1 cellular context compared by ENCODE assay signal in genomic region chr17:4420692-4421131, GRCh38.
TF ChIP-seq lines count a peak whose summit lies in the region.

No MANE protein-coding gene starts in this region.

TF ChIP-seq in HCT116, 20 proteins besides CTCF, POLR2A, EP300 and RAD21 (continued from another document):
- TF ChIP-seq REST (IDR thresholded peaks at IDR 0.05; ENCODE audit: low read depth) = no peak
- no peak for TF ChIP-seq SRF (IDR thresholded peaks at IDR 0.05; ENCODE audit: low read depth)
- no peak for TF ChIP-seq CBX3 (IDR thresholded peaks at IDR 0.05; ENCODE audit: low read depth)
- TF ChIP-seq ATF3 (IDR thresholded peaks at IDR 0.05) = no peak
- TF ChIP-seq EGR1 (IDR thresholded peaks at IDR 0.05; ENCODE audit: low read depth) = no peak
- no peak for TF ChIP-seq POLR2AphosphoS5 (IDR thresholded peaks at IDR 0.05; ENCODE audit: low read depth, low read length)
- TF ChIP-seq ZBTB33 (IDR thresholded peaks at IDR 0.05; ENCODE audit: extremely low read depth, insufficient replicate concordance, low read length) = no peak
- TF ChIP-seq EZH2phosphoT487 (IDR thresholded peaks at IDR 0.05; ENCODE audit: borderline replicate concordance) = no peak
